8 cellular contexts compared by ENCODE assay signal in genomic region chr12:48681416-48681737, GRCh38. TPM values are rescaled to one million over a fixed set of nuclear protein-coding genes. Genes with fewer than 3 reads are reported as not detected.
DNase-seq lines count a peak whose midpoint lies in the region; ATAC-seq and TF ChIP-seq lines count a peak whose summit lies in the region.

No MANE protein-coding gene starts in this region.

- peak overlapping the region in 53 of 59 donors; percentile 77 to 98 (median 93) for H3K27ac ChIP-seq in dorsolateral prefrontal cortex
- peak overlapping the region; percentile 95 for H3K27ac ChIP-seq in mesodermal cell (ENCODE audit: low read depth, low read length, severe bottlenecking)

- H3K9me3 ChIP-seq in NT2/D1 (ENCODE audit: insufficient read depth, low read length), result no peaks in the 10 kb centered on the region
- H3K9me3 ChIP-seq in mesodermal cell (ENCODE audit: control insufficient read depth, low read length), result no peaks in the 10 kb centered on the region

- H3K9ac ChIP-seq in NT2/D1 (ENCODE audit: insufficient read length, low read depth), result peak overlapping the region; percentile 100

- H3K4me3 ChIP-seq in NT2/D1 (ENCODE audit: insufficient read length, low read depth) (peak overlapping the region; percentile 88), dorsolateral prefrontal cortex (peak overlapping the region; percentile 79 to 100 (median 94)), mesodermal cell (ENCODE audit: extremely low read depth, insufficient read depth, low read length, poor library complexity, severe bottlenecking) (peak overlapping the region; percentile 95)

- H3K36me3 ChIP-seq in NT2/D1 (ENCODE audit: insufficient read depth, insufficient read length, low read length), result peaks cover 48% of the 10 kb centered on the region
- H3K36me3 ChIP-seq in mesodermal cell (ENCODE audit: control insufficient read depth, insufficient read depth, low read length), result peaks cover 44% of the 10 kb centered on the region

- DNase-seq in DMS 273 (lab: John Stamatoyannopoulos, UW; ENCODE audit: unreplicated experiment) (peak; percentile 60), DMS 273 treated with DMSO at 0.1 percent for 48 hours (lab: John Stamatoyannopoulos, UW) (no peak), NT2/D1 (ENCODE audit: low read depth, low spot score) (no peak), dorsolateral prefrontal cortex (no peak), HPDE6-E6E7 (ENCODE audit: extremely low spot score) (no peak), NCI-H2081 treated with DMSO at 0.1 percent for 48 hours (lab: John Stamatoyannopoulos, UW) (no peak)

- H3K27me3 ChIP-seq in NT2/D1 (ENCODE audit: insufficient read depth, insufficient read length), result peaks cover 7% of the 10 kb centered on the region
- H3K27me3 ChIP-seq in dorsolateral prefrontal cortex, result no peaks in the 10 kb centered on the region

- ATAC-seq in GM21723 (IDR thresholded peaks at IDR 0.05; ENCODE audit: unreplicated experiment), result no peak

- intact Hi-C loops in dorsolateral prefrontal cortex (cut with DNase I), result loop anchor here in 1 of 2 donors (5.0 kb wide), 1 partner anchor 36 kb away; the partner anchor contains the start of gene CCNT1

- H3K4me1 ChIP-seq in NT2/D1 (ENCODE audit: insufficient read depth, insufficient read length), result peaks cover 3% of the 10 kb centered on the region
- peaks cover 8% of the 10 kb centered on the region for H3K4me1 ChIP-seq in mesodermal cell (ENCODE audit: control insufficient read depth, insufficient read depth, low read length, poor library complexity, severe bottlenecking)

- TF ChIP-seq CTCF in dorsolateral prefrontal cortex (IDR thresholded peaks at IDR 0.05 in 54 of 56, conservative IDR thresholded peaks at IDR 0.05 in 2 of 56; ENCODE audit: low read depth in 1 of 56, partially characterized antibody in 56 of 56), result no peak

- 0 to 9% methylated on average over 11 to 13 of the region's 13 CpGs for WGBS in mesodermal cell (ENCODE audit: insufficient coverage in 2 of 2), 2 experiments

RNA-seq across cellular contexts. Expression of gene KANSL2, which starts 0.7 kb away (rescaled TPM):
- 10 to 100 TPM; 16.3 to 40.2 (median 25.6) TPM for total RNA-seq in dorsolateral prefrontal cortex
- polyA plus RNA-seq in mesodermal cell (2013, experiment 1 of 2), result 39.2 TPM
- polyA plus RNA-seq in mesodermal cell (2013, experiment 2 of 2), result 39.7 TPM

RNA-seq across cellular contexts. Expression of gene CCNT1, which starts 35.1 kb away (rescaled TPM):
- total RNA-seq in dorsolateral prefrontal cortex, result 10 to 100 TPM; 27.7 to 58.9 (median 38.1) TPM
- 27.9 TPM for polyA plus RNA-seq in mesodermal cell (2013, experiment 1 of 2)
- polyA plus RNA-seq in mesodermal cell (2013, experiment 2 of 2), result 24.1 TPM
